Comparison of ENCODE assay signal across 8 cellular contexts in genomic region chr19:17496337-17496997, GRCh38. TPM values are rescaled to one million over a fixed set of nuclear protein-coding genes. Genes with fewer than 3 reads are reported as not detected.
A peak's percentile ranks its signal among the peaks of the same experiment; 100 is the strongest.
DNase-seq lines count a peak whose midpoint lies in the region; ATAC-seq and TF ChIP-seq lines count a peak whose summit lies in the region.

No MANE protein-coding gene starts in this region.

- DNase-seq in NCI-H345 (lab: John Stamatoyannopoulos, UW) (peak; percentile 49), NCI-H345 treated with DMSO at 0.1 percent for 48 hours (lab: John Stamatoyannopoulos, UW; ENCODE audit: unreplicated experiment) (no peak), HT-29 (ENCODE audit: low spot score) (peak; percentile 82), activated T-cell treated with anti-CD3 and anti-CD28 coated beads for 4 hours (peak; percentile 70), fibroblast of mammary gland (ENCODE audit: low read depth) (peak; percentile 69), omental fat pad (ENCODE audit: low spot score) (peak; percentile 57), transverse colon (peak; percentile 81)

- 43% methylated on average over 13 of the region's 14 CpGs; no CpG with 5 or more reads in 1 of the 2 donors for WGBS in transverse colon (ENCODE audit: low coverage in 1 of 2), 2 donors

- TF ChIP-seq POLR2A in transverse colon (IDR thresholded peaks at IDR 0.05), result no peak

- TF ChIP-seq CTCF in fibroblast of mammary gland (conservative IDR thresholded peaks at IDR 0.05; ENCODE audit: control insufficient read depth, insufficient read depth, low read depth, low read length) (peak; percentile 85), omental fat pad (IDR thresholded peaks at IDR 0.05) (peak in 2 of 3 donors; percentile 4 to 22), transverse colon (IDR thresholded peaks at IDR 0.05) (peak; percentile 91 to 95 (median 92))

- H3K4me3 ChIP-seq in fibroblast of mammary gland (ENCODE audit: control insufficient read depth, low read depth, low read length), result no peak overlapping the region
- H3K4me3 ChIP-seq in transverse colon, result no peak overlapping the region

- H3K36me3 ChIP-seq in transverse colon, result no peaks in the 10 kb centered on the region

- intact Hi-C loops in transverse colon (cut with DNase I; ENCODE audit: low total_unique reads), result no loop called here

- no peaks in the 10 kb centered on the region for H3K9me3 ChIP-seq in transverse colon

- H3K27me3 ChIP-seq in transverse colon, result no peaks in the 10 kb centered on the region

- H3K27ac ChIP-seq in transverse colon, result no peak overlapping the region

- peak; percentile 61 for ATAC-seq in omental fat pad (ENCODE audit: low FRiP score)

- no peak for TF ChIP-seq EP300 in transverse colon (IDR thresholded peaks at IDR 0.05; ENCODE audit: low read depth)

- peaks cover 0 to 16% (median 0%) of the 10 kb centered on the region in 4 donors for H3K4me1 ChIP-seq in transverse colon

- in situ Hi-C loops in transverse colon (cut with MboI; ENCODE audit: low pct_ligation_motif_present in 1 of 4, low pct_unique_long_range_greater_than_20kb in 1 of 4, low sequenced_read_pairs in 3 of 4), result no loop called here

TF ChIP-seq in PFSK-1, 5 proteins besides CTCF, POLR2A, EP300 and RAD21:
- peak; percentile 74 for TF ChIP-seq FOXP2 (optimal IDR thresholded peaks at IDR 0.05; ENCODE audit: borderline replicate concordance, extremely low read depth, extremely low read length, insufficient read depth)
- no peak for TF ChIP-seq POLR2AphosphoS5 (IDR thresholded peaks at IDR 0.05; ENCODE audit: low read depth, low read length)
- no peak for TF ChIP-seq SIN3A (IDR thresholded peaks at IDR 0.05; ENCODE audit: borderline replicate concordance, insufficient read depth, low read length)
- no peak for TF ChIP-seq REST (IDR thresholded peaks at IDR 0.05; ENCODE audit: insufficient read depth in 1 of 2, low read depth in 2 of 2, low read length in 2 of 2)

RNA-seq across cellular contexts. Expression of gene PGLS, which starts 15.0 kb away (rescaled TPM):
- total RNA-seq in HT-29 (2014; rRNA removed; shearing (Covaris generic)), result 75.7 and 90.9 TPM in 2 replicates
- polyA plus RNA-seq in PFSK-1 (2012; ENCODE audit: insufficient read length, low read depth), result 110 TPM
- total RNA-seq in omental fat pad (10 to 100 TPM; 57.8 to 92.5 (median 69.0) TPM), transverse colon (100 to 1,000 TPM in 3 of 4 donors, 10 to 100 TPM in 1; 90.4 to 146 (median 117) TPM)

RNA-seq across cellular contexts. Expression of gene SLC27A1, which starts 26.1 kb away (rescaled TPM):
- 2.6 and 3.1 TPM in 2 replicates for total RNA-seq in HT-29 (2014; rRNA removed; shearing (Covaris generic))
- polyA plus RNA-seq in PFSK-1 (2012; ENCODE audit: insufficient read length, low read depth), result 15.2 TPM
- total RNA-seq in omental fat pad (10 to 100 TPM; 26.6 to 52.8 (median 40.4) TPM), transverse colon (10 to 100 TPM in 1 of 4 donors, 1 to 10 TPM in 3; 4.0 to 11.1 (median 7.0) TPM)

RNA-seq across cellular contexts. Expression of gene NXNL1, which starts 35.7 kb away (rescaled TPM):
- not detected in 2 replicates for total RNA-seq in HT-29 (2014; rRNA removed; shearing (Covaris generic))
- polyA plus RNA-seq in PFSK-1 (2012; ENCODE audit: insufficient read length, low read depth), result not detected
- total RNA-seq in omental fat pad, result not detected
- not detected for total RNA-seq in transverse colon

RNA-seq across cellular contexts. Expression of gene TMEM221, which starts 48.0 kb away (rescaled TPM):
- not detected in 2 replicates for total RNA-seq in HT-29 (2014; rRNA removed; shearing (Covaris generic))
- 2.5 TPM for polyA plus RNA-seq in PFSK-1 (2012; ENCODE audit: insufficient read length, low read depth)
- 1 to 10 TPM in 1 of 4 donors, under 1 TPM in 2, not detected in 1; 0.38 to 1.9 (median 0.46) TPM for total RNA-seq in omental fat pad
- under 1 TPM in 1 of 4 donors, not detected in 3; 0.48 TPM for total RNA-seq in transverse colon

RNA-seq across cellular contexts. Expression of gene COLGALT1, which starts 59.0 kb away (rescaled TPM):
- total RNA-seq in HT-29 (2014; rRNA removed; shearing (Covaris generic)), result 76.2 and 88.5 TPM in 2 replicates
- 143 TPM for polyA plus RNA-seq in PFSK-1 (2012; ENCODE audit: insufficient read length, low read depth)
- 100 to 1,000 TPM in 3 of 4 donors, 10 to 100 TPM in 1; 70.0 to 141 (median 115) TPM for total RNA-seq in omental fat pad
- 10 to 100 TPM; 38.6 to 78.6 (median 54.7) TPM for total RNA-seq in transverse colon

Comparison
In these comparisons a context has a peak if more than half of its experiments do, and no peak if none do; other contexts are left out.
1. CTCF ChIP-seq: peak in every context shown above with its lines; median percentile 92 in transverse colon; 85 in fibroblast of mammary gland; 13 in omental fat pad.